In the genomic region with DNA sequence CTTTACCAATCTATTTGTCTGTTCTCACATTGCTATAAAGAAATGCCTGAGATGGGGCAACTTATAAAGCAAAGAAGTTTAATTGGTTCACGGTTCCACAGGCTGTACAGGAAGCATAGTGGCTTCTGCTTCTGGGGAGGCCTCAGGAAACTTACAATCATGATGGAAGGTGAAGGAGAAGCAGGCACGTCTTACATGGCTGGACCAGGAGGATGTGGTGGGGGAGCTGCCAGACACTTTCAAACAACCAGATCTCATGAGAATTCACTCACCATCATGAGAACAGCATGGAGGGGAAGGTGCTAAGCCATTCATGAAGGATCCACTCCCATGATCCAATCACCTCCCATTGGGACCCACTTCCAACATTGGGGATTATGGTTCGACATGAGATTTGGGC, we compare ENCODE assay signal across 26 cellular contexts.
"Had no signal": no experiment of that assay in that cellular context is flagged by ENCODE, and none has a peak within 500 bp of the region (broad histone marks: within the 10 kb centered on the region; RNA-seq: fewer than 3 reads in every experiment).

No MANE protein-coding gene starts in this region.

- H3K4me3 ChIP-seq: colonic mucosa, esophagus squamous epithelium, gastrocnemius medialis, heart right ventricle, left lung, lower lobe of right lung, mucosa of descending colon had no signal

- H3K9me3 ChIP-seq: colonic mucosa, esophagus squamous epithelium, gastrocnemius medialis, mucosa of descending colon had no signal

- H3K4me1 ChIP-seq: colonic mucosa, gastrocnemius medialis, heart right ventricle, left lung, lower lobe of right lung had no signal

- H3K27me3 ChIP-seq: colonic mucosa, gastrocnemius medialis, left lung had no signal

- H3K27ac ChIP-seq: colonic mucosa, epithelial cell of prostate, esophagus squamous epithelium, gastrocnemius medialis, heart right ventricle, left lung, lower lobe of right lung had no signal

- FAIRE-seq: endometrium, islet of Langerhans, keratinocyte had no signal

- ATAC-seq: effector memory CD8-positive, alpha-beta T cell; esophagus mucosa; gastrocnemius medialis; heart right ventricle; left cardiac atrium; left lung; left ventricle myocardium superior; lower lobe of right lung; mucosa of descending colon had no signal

- DNase-seq: colonic mucosa; cortex of kidney; effector CD8-positive, alpha-beta T cell; effector memory CD8-positive, alpha-beta T cell; endodermal cell; erythroblast; esophagus squamous epithelium; foreskin fibroblast; foreskin melanocyte; gastrocnemius medialis; glutamatergic neuron; head of caudate nucleus; heart right ventricle; hippocampal formation; left cardiac atrium; left lung; left ventricle myocardium superior; lower lobe of right lung; mesenchymal stem cell; mucosa of descending colon; naive B cell had no signal

- H3K36me3 ChIP-seq: colonic mucosa, esophagus squamous epithelium, gastrocnemius medialis, heart right ventricle, left lung, lower lobe of right lung had no signal
